In the genomic region with DNA sequence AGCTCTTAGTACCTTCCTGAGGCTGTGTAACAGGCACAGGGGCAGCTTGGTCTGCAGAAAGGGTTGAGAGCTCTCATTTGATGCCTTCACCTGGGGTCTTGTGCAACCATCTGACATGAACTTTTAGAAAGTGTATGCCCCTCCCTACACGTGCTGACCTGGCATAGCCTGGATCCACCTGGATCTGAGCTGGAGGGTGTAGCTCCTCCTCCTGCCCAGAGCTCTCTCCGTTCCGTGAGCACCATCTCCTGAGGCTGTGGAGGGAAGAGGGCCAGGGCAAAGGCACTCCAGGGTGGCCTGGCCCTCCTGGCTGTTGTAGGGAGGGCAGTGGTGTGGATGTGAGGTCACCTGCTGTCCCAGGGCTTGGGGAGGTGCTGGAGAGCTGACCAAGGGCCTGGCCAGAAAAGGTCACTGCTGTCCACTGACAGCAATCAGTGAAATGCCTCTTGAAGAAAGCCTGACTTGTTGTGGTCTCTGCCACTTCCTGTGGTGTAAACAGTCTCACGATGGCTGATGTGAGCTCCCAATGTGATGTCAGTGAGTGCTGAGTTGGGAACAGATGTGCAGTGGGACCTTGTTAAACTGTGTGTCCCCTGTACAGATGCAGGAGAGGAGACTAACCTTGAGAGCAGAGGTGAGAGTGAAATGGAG, we compare ENCODE assay signal across 10 cellular contexts. TPM values are rescaled to one million over a fixed set of nuclear protein-coding genes. Genes with fewer than 3 reads are reported as not detected.
DNase-seq lines count a peak whose midpoint lies in the region; ATAC-seq and TF ChIP-seq lines count a peak whose summit lies in the region.
"Had no signal": no experiment of that assay in that cellular context is flagged by ENCODE, and none has a peak within 500 bp of the region (broad histone marks: within the 10 kb centered on the region; RNA-seq: fewer than 3 reads in every experiment).

No MANE protein-coding gene starts in this region.

- no peak for TF ChIP-seq CTCF in type B pancreatic cell (conservative IDR thresholded peaks at IDR 0.05)

- no peak overlapping the region for H3K27ac ChIP-seq in SJCRH30
- H3K27ac ChIP-seq: WERI-Rb-1 had no signal

- peaks cover 1% of the 10 kb centered on the region for H3K36me3 Mint-ChIP-seq in activated naive CD8-positive, alpha-beta T cell treated with anti-CD3 and anti-CD28 coated beads, Interleukin-2, amount 10 ng/mL, durations not matched to agents 7 days and 5 days
- H3K36me3 Mint-ChIP-seq in activated naive CD8-positive, alpha-beta T cell treated with anti-CD3 and anti-CD28 coated beads for 36 hours, result no peaks in the 10 kb centered on the region
- peaks cover 2% of the 10 kb centered on the region for H3K36me3 Mint-ChIP-seq in activated CD4-positive, alpha-beta memory T cell treated with anti-CD3 and anti-CD28 coated beads, Interleukin-2, amount 10 ng/mL, durations not matched to agents 7 days and 5 days (ENCODE audit: low read depth)
- peaks cover 12% of the 10 kb centered on the region for H3K36me3 Mint-ChIP-seq in type B pancreatic cell

- H3K36me3 ChIP-seq in SJCRH30, result no peaks in the 10 kb centered on the region
- H3K36me3 ChIP-seq: WERI-Rb-1 had no signal

- no peak overlapping the region for H3K4me3 ChIP-seq in SJCRH30

- CTCF ChIA-PET in activated CD4-positive, alpha-beta memory T cell treated with anti-CD3 and anti-CD28 coated beads, Interleukin-2, amount 10 ng/mL, durations not matched to agents 7 days and 5 days (lab: Charles Lee), result interaction anchor here (0.8 to 5.8 kb wide), 22 partner anchors 7 to 260 kb away, joined by 3 to 117 read pairs (median 8); partner anchors contain the start of gene AMZ1

- peaks cover 56% of the 10 kb centered on the region for H3K27me3 Mint-ChIP-seq in activated naive CD8-positive, alpha-beta T cell treated with anti-CD3 and anti-CD28 coated beads, Interleukin-2, amount 10 ng/mL, durations not matched to agents 7 days and 5 days
- H3K27me3 Mint-ChIP-seq in activated naive CD8-positive, alpha-beta T cell treated with anti-CD3 and anti-CD28 coated beads for 36 hours, result peaks cover 64% of the 10 kb centered on the region
- peaks cover 5% of the 10 kb centered on the region for H3K27me3 Mint-ChIP-seq in activated CD4-positive, alpha-beta memory T cell treated with anti-CD3 and anti-CD28 coated beads, Interleukin-2, amount 10 ng/mL, durations not matched to agents 7 days and 5 days
- H3K27me3 Mint-ChIP-seq in type B pancreatic cell, result no peaks in the 10 kb centered on the region

- H3K4me1 ChIP-seq in SJCRH30, result peaks cover 31% of the 10 kb centered on the region

- H3K27ac Mint-ChIP-seq in activated naive CD8-positive, alpha-beta T cell treated with anti-CD3 and anti-CD28 coated beads, Interleukin-2, amount 10 ng/mL, durations not matched to agents 7 days and 5 days, result peak overlapping the region; percentile 73
- H3K27ac Mint-ChIP-seq in activated naive CD8-positive, alpha-beta T cell treated with anti-CD3 and anti-CD28 coated beads for 36 hours, result no peak overlapping the region
- H3K27ac Mint-ChIP-seq in activated CD4-positive, alpha-beta memory T cell treated with anti-CD3 and anti-CD28 coated beads, Interleukin-2, amount 10 ng/mL, durations not matched to agents 7 days and 5 days, result peak overlapping the region; percentile 81
- H3K27ac Mint-ChIP-seq in type B pancreatic cell, result peak overlapping the region; percentile 41

- POLR2A ChIA-PET in activated naive CD8-positive, alpha-beta T cell treated with anti-CD3 and anti-CD28 coated beads, Interleukin-2, amount 10 ng/mL, durations not matched to agents 7 days and 5 days (lab: Charles Lee), result interaction anchor here (0.7 to 5.8 kb wide), 8 partner anchors 8 to 203 kb away, joined by 3 to 45 read pairs (median 4); no protein-coding TSS in a partner anchor
- POLR2A ChIA-PET in activated CD4-positive, alpha-beta memory T cell treated with anti-CD3 and anti-CD28 coated beads, Interleukin-2, amount 10 ng/mL, durations not matched to agents 7 days and 5 days (lab: Charles Lee), result interaction anchor here (0.7 to 5.1 kb wide), 15 partner anchors 8 to 192 kb away, joined by 3 to 62 read pairs (median 4); partner anchors contain the start of gene TTYH3

- DNase-seq in activated naive CD8-positive, alpha-beta T cell treated with anti-CD3 and anti-CD28 coated beads, Interleukin-2, amount 10 ng/mL, durations not matched to agents 7 days and 5 days, result peak; percentile 55
- DNase-seq in activated naive CD8-positive, alpha-beta T cell treated with anti-CD3 and anti-CD28 coated beads for 36 hours, result no peak
- peak; percentile 78 for DNase-seq in activated CD4-positive, alpha-beta memory T cell treated with anti-CD3 and anti-CD28 coated beads, Interleukin-2, amount 10 ng/mL, durations not matched to agents 7 days and 5 days
- no peak for DNase-seq in type B pancreatic cell (ENCODE audit: extremely low spot score, unreplicated experiment)
- no peak for DNase-seq in NCI-H446 treated with DMSO at 0.1 percent for 48 hours (lab: John Stamatoyannopoulos, UW)
- no peak for DNase-seq in SJCRH30
- DNase-seq in SIG-M5 treated with dmso at 0.1 percent for 504 hours (lab: John Stamatoyannopoulos, UW; ENCODE audit: unreplicated experiment), result no peak
- DNase-seq: WERI-Rb-1 had no signal

- H3K9me3 ChIP-seq in SJCRH30 (replicated peaks), result no peaks in the 10 kb centered on the region

- peak overlapping the region; percentile 62 for H3K4me3 Mint-ChIP-seq in activated naive CD8-positive, alpha-beta T cell treated with anti-CD3 and anti-CD28 coated beads, Interleukin-2, amount 10 ng/mL, durations not matched to agents 7 days and 5 days
- H3K4me3 Mint-ChIP-seq in activated naive CD8-positive, alpha-beta T cell treated with anti-CD3 and anti-CD28 coated beads for 36 hours, result no peak overlapping the region
- H3K4me3 Mint-ChIP-seq in activated CD4-positive, alpha-beta memory T cell treated with anti-CD3 and anti-CD28 coated beads, Interleukin-2, amount 10 ng/mL, durations not matched to agents 7 days and 5 days, result peak overlapping the region; percentile 69
- H3K4me3 Mint-ChIP-seq in type B pancreatic cell, result no peak overlapping the region

- peak; percentile 51 for ATAC-seq in activated naive CD8-positive, alpha-beta T cell treated with anti-CD3 and anti-CD28 coated beads, Interleukin-2, amount 10 ng/mL, durations not matched to agents 7 days and 5 days (ENCODE audit: low read depth)
- ATAC-seq in HG03432 (IDR thresholded peaks at IDR 0.05; ENCODE audit: unreplicated experiment), result peak; percentile 31

- H3K4me1 Mint-ChIP-seq in activated naive CD8-positive, alpha-beta T cell treated with anti-CD3 and anti-CD28 coated beads, Interleukin-2, amount 10 ng/mL, durations not matched to agents 7 days and 5 days, result peaks cover 39% of the 10 kb centered on the region
- H3K4me1 Mint-ChIP-seq in activated naive CD8-positive, alpha-beta T cell treated with anti-CD3 and anti-CD28 coated beads for 36 hours, result peaks cover 37% of the 10 kb centered on the region
- H3K4me1 Mint-ChIP-seq in activated CD4-positive, alpha-beta memory T cell treated with anti-CD3 and anti-CD28 coated beads, Interleukin-2, amount 10 ng/mL, durations not matched to agents 7 days and 5 days, result peaks cover 51% of the 10 kb centered on the region
- H3K4me1 Mint-ChIP-seq in type B pancreatic cell (ENCODE audit: unreplicated experiment), result peaks cover 27% of the 10 kb centered on the region

- no peaks in the 10 kb centered on the region for H3K9me3 Mint-ChIP-seq in activated naive CD8-positive, alpha-beta T cell treated with anti-CD3 and anti-CD28 coated beads, Interleukin-2, amount 10 ng/mL, durations not matched to agents 7 days and 5 days
- H3K9me3 Mint-ChIP-seq in activated naive CD8-positive, alpha-beta T cell treated with anti-CD3 and anti-CD28 coated beads for 36 hours, result no peaks in the 10 kb centered on the region
- no peaks in the 10 kb centered on the region for H3K9me3 Mint-ChIP-seq in activated CD4-positive, alpha-beta memory T cell treated with anti-CD3 and anti-CD28 coated beads, Interleukin-2, amount 10 ng/mL, durations not matched to agents 7 days and 5 days
- H3K9me3 Mint-ChIP-seq in type B pancreatic cell, result no peaks in the 10 kb centered on the region

- H3K27me3 ChIP-seq in SJCRH30, result no peaks in the 10 kb centered on the region

RNA-seq across cellular contexts. Expression of gene AMZ1, which starts 23.0 kb away (rescaled TPM):
- total RNA-seq in activated naive CD8-positive, alpha-beta T cell treated with anti-CD3 and anti-CD28 coated beads, Interleukin-2, amount 10 ng/mL, durations not matched to agents 7 days and 5 days, result under 1 TPM; 0.17 TPM
- under 1 TPM in 1 of 2 experiments, not detected in 1; 0.04 TPM for total RNA-seq in activated naive CD8-positive, alpha-beta T cell treated with anti-CD3 and anti-CD28 coated beads for 36 hours
- under 1 TPM; 0.78 to 0.88 TPM for total RNA-seq in activated CD4-positive, alpha-beta memory T cell treated with anti-CD3 and anti-CD28 coated beads, Interleukin-2, amount 10 ng/mL, durations not matched to agents 7 days and 5 days
- total RNA-seq in type B pancreatic cell (ENCODE audit: low replicate concordance), result 1.2 and 5.6 TPM in 2 replicates
- 0.02 and 0.05 TPM in 2 replicates for total RNA-seq in SJCRH30 (2014; rRNA removed; shearing (Covaris generic))
- total RNA-seq: endothelial cell of umbilical vein had no signal

Comparison
In these comparisons a context has a peak if more than half of its experiments do, and no peak if none do; other contexts are left out.
1. DNase-seq: peak in activated naive CD8-positive, alpha-beta T cell treated with anti-CD3 and anti-CD28 coated beads, Interleukin-2, amount 10 ng/mL, durations not matched to agents 7 days and 5 days (single experiment) and activated CD4-positive, alpha-beta memory T cell treated with anti-CD3 and anti-CD28 coated beads, Interleukin-2, amount 10 ng/mL, durations not matched to agents 7 days and 5 days (single experiment); none in activated naive CD8-positive, alpha-beta T cell treated with anti-CD3 and anti-CD28 coated beads for 36 hours (single experiment), type B pancreatic cell (single experiment), NCI-H446 treated with DMSO at 0.1 percent for 48 hours (single experiment), SJCRH30 (0 of 2) and SIG-M5 treated with dmso at 0.1 percent for 504 hours (single experiment).
2. H3K4me3 Mint-ChIP-seq: peak in activated naive CD8-positive, alpha-beta T cell treated with anti-CD3 and anti-CD28 coated beads, Interleukin-2, amount 10 ng/mL, durations not matched to agents 7 days and 5 days (single experiment) and activated CD4-positive, alpha-beta memory T cell treated with anti-CD3 and anti-CD28 coated beads, Interleukin-2, amount 10 ng/mL, durations not matched to agents 7 days and 5 days (single experiment); none in activated naive CD8-positive, alpha-beta T cell treated with anti-CD3 and anti-CD28 coated beads for 36 hours (single experiment) and type B pancreatic cell (single experiment).